In the genomic region with DNA sequence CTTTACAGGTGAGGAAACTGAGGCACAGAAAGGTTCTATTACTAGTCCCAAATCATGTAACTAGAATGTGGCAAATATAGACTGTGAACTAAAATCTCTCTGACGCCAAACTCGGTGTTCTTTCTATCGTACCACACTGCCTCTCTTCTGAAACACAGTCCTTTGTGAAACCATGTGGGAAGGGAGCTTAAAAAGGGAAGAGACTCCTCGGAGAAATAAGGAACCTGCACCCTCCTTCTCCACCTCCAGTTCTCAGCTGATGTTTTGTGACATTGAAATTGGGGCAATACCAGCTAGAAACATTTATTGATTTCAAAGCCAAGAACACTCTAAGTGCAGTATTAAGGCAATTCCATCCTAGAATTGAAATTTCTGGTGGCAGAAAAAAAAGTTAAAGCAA, we compare ENCODE assay signal across 20 cellular contexts.
"Had no signal": no experiment of that assay in that cellular context is flagged by ENCODE, and none has a peak within 500 bp of the region (broad histone marks: within the 10 kb centered on the region; RNA-seq: fewer than 3 reads in every experiment).

No MANE protein-coding gene starts in this region.

- DNase-seq: effector memory CD4-positive, alpha-beta T cell; gastrocnemius medialis; heart right ventricle; hypothalamus; kidney glomerular epithelial cell; mesendoderm; naive thymus-derived CD4-positive, alpha-beta T cell; nephron progenitor cell; psoas muscle; spleen; stimulated activated CD4-positive, alpha-beta T cell treated with anti-CD3 and anti-CD28 coated beads, Interleukin-15, amount 100 ng/mL, for 24 hours; stimulated activated CD4-positive, alpha-beta T cell treated with anti-CD3 and anti-CD28 coated beads, Interleukin-1b, Interleukin-23, amount 100 ng/mL, for 48 hours; stimulated activated CD4-positive, alpha-beta T cell treated with anti-CD3 and anti-CD28 coated beads, Interleukin-4, amount 100 ng/mL, for 24 hours; testis had no signal

- H3K27ac ChIP-seq: epithelial cell of prostate, esophagus muscularis mucosa, gastrocnemius medialis, heart right ventricle, parathyroid adenoma, psoas muscle, spleen, testis, tibial nerve had no signal

- ATAC-seq: gastrocnemius medialis; heart right ventricle; naive thymus-derived CD4-positive, alpha-beta T cell; psoas muscle; sciatic nerve; stimulated activated memory B cell treated with anti-CD40 and anti-IgM and Interleukin-4, amounts not matched to agents 10 μg/mL and 1 μg/mL and 100 μg/mL, for 72 hours had no signal
